Comparison of ENCODE assay signal across 10 cellular contexts in the genomic region with DNA sequence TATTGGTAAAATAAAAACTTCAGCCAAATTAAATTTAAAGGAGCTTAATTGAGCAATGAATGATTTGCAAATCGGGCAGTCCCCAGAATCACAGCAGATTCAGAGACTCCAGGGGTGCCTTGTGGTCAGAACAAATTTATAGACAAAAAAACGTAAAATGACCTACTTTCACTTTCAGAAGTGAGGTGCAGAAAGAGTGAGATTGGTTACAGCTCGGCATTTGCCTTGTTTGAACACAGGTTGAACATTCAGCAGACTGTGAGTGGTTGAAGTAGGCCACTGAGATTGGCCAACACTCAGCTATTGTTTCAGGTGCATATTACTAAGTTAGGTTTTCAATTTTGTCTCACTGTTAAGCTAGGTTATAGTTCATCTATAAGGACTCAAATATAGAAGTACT.
DNase-seq lines count a peak whose midpoint lies in the region; ATAC-seq and TF ChIP-seq lines count a peak whose summit lies in the region.
"Had no signal": no experiment of that assay in that cellular context is flagged by ENCODE, and none has a peak within 500 bp of the region (broad histone marks: within the 10 kb centered on the region; RNA-seq: fewer than 3 reads in every experiment).

No MANE protein-coding gene starts in this region.

- no peak for ATAC-seq in left ventricle myocardium superior

- no peaks in the 10 kb centered on the region for H3K36me3 ChIP-seq in right atrium auricular region
- H3K36me3 ChIP-seq: HAP-1 had no signal

- H3K27ac ChIP-seq in right atrium auricular region, result peak overlapping the region; percentile 24 to 43

- peaks cover 0 to 2% of the 10 kb centered on the region in 2 donors for H3K4me1 ChIP-seq in right atrium auricular region
- H3K4me1 ChIP-seq: HAP-1 had no signal

- no peaks in the 10 kb centered on the region for H3K27me3 ChIP-seq in right atrium auricular region

- H3K27me3 Mint-ChIP-seq in mesothelial cell of epicardium (ENCODE audit: low read depth), result peaks cover 6% of the 10 kb centered on the region

- H3K27ac Mint-ChIP-seq in mesothelial cell of epicardium, result peak overlapping the region; percentile 30

- H3K36me3 Mint-ChIP-seq in mesothelial cell of epicardium, result peaks cover 16% of the 10 kb centered on the region

- H3K4me1 Mint-ChIP-seq in mesothelial cell of epicardium, result peaks cover 9% of the 10 kb centered on the region

- peaks cover 0 to 16% of the 10 kb centered on the region in 2 donors for H3K9me3 ChIP-seq in right atrium auricular region
- H3K9me3 ChIP-seq: HAP-1 had no signal

- H3K4me3 Mint-ChIP-seq in mesothelial cell of epicardium, result no peak overlapping the region

- H3K9me3 Mint-ChIP-seq in mesothelial cell of epicardium, result peaks cover 25% of the 10 kb centered on the region

- TF ChIP-seq CTCF in right atrium auricular region (IDR thresholded peaks at IDR 0.05) (no peak), mesothelial cell of epicardium (IDR thresholded peaks at IDR 0.05; ENCODE audit: unreplicated experiment) (no peak)

- DNase-seq in right atrium auricular region (ENCODE audit: low spot score), result no peak
- DNase-seq in left ventricle myocardium superior, result no peak
- peak; percentile 44 for DNase-seq in central memory CD4-positive, alpha-beta T cell
- no peak for DNase-seq in mesothelial cell of epicardium (ENCODE audit: low spot score in 2 of 2, unreplicated experiment in 2 of 2)
- DNase-seq in amniotic stem cell (lab: John Stamatoyannopoulos, UW), result no peak
- DNase-seq in stimulated activated CD4-positive, alpha-beta T cell treated with anti-CD3 and anti-CD28 coated beads, Interleukin-2, amount 100 ng/mL, for 48 hours, result no peak
- no peak for DNase-seq in MV-4-11 (lab: John Stamatoyannopoulos, UW)
- DNase-seq in GM03348 (ENCODE audit: low spot score), result no peak
- DNase-seq: NCI-H226 had no signal

- intact Hi-C loops in left ventricle myocardium superior (cut with micrococcal nuclease), result no loop called here

- H3K4me3 ChIP-seq in right atrium auricular region, result peak overlapping the region in 1 of 2 donors; percentile 8
- H3K4me3 ChIP-seq: HAP-1 had no signal
